8 cellular contexts compared by ENCODE assay signal in genomic region chr20:51532577-51533191, GRCh38. TPM values are rescaled to one million over a fixed set of nuclear protein-coding genes. Genes with fewer than 3 reads are reported as not detected.
A peak's percentile ranks its signal among the peaks of the same experiment; 100 is the strongest.
DNase-seq lines count a peak whose midpoint lies in the region; FAIRE-seq and TF ChIP-seq lines count a peak whose summit lies in the region.

No MANE protein-coding gene starts in this region.

- H3K9me3 ChIP-seq in Peyer's patch = no peaks in the 10 kb centered on the region
- H3K9me3 ChIP-seq in effector memory CD4-positive, alpha-beta T cell (ENCODE audit: control insufficient read depth, low read length) = no peaks in the 10 kb centered on the region

- H3K27ac ChIP-seq in Peyer's patch = peak overlapping the region; percentile 6 to 70 (median 46)
- H3K27ac ChIP-seq in effector memory CD4-positive, alpha-beta T cell (ENCODE audit: insufficient read depth, low read length, poor library complexity, severe bottlenecking) = peak overlapping the region; percentile 74

- no peak overlapping the region for H3K4me3 ChIP-seq in Peyer's patch
- H3K4me3 ChIP-seq in effector memory CD4-positive, alpha-beta T cell (ENCODE audit: insufficient read depth, low read depth, low read length, poor library complexity, severe bottlenecking) = no peak overlapping the region

- H3K27me3 ChIP-seq in Peyer's patch = no peaks in the 10 kb centered on the region
- H3K27me3 ChIP-seq in effector memory CD4-positive, alpha-beta T cell (replicated peaks; ENCODE audit: control insufficient read depth, insufficient read depth, low read length, poor library complexity, severe bottlenecking) = no peaks in the 10 kb centered on the region

- peaks cover 0 to 18% (median 4%) of the 10 kb centered on the region in 4 donors for H3K4me1 ChIP-seq in Peyer's patch
- peaks cover 72% of the 10 kb centered on the region for H3K4me1 ChIP-seq in effector memory CD4-positive, alpha-beta T cell (ENCODE audit: control insufficient read depth, insufficient read depth, low read length, poor library complexity, severe bottlenecking)

- DNase-seq in AG08395 (ENCODE audit: low spot score) (peak; percentile 79), Peyer's patch (peak in 1 of 3 donors; percentile 55), myocyte (ENCODE audit: low read depth) (peak; percentile 37), islet precursor cell (no peak), SKM-1 (lab: John Stamatoyannopoulos, UW; ENCODE audit: unreplicated experiment) (no peak), GDM1 (lab: John Stamatoyannopoulos, UW) (no peak), GM12892 (ENCODE audit: insufficient read length) (no peak)
- no peak for DNase-seq in effector memory CD4-positive, alpha-beta T cell

- TF ChIP-seq POLR2A in Peyer's patch (IDR thresholded peaks at IDR 0.05) (no peak), GM12892 (IDR thresholded peaks at IDR 0.05; ENCODE audit: low read depth, low read length) (no peak)

- TF ChIP-seq CTCF in Peyer's patch (IDR thresholded peaks at IDR 0.05) = no peak

- no peak for FAIRE-seq in GM12892 (lab: Jason Lieb, UNC)

- no peaks in the 10 kb centered on the region for H3K36me3 ChIP-seq in Peyer's patch
- peaks cover 4% of the 10 kb centered on the region for H3K36me3 ChIP-seq in effector memory CD4-positive, alpha-beta T cell (ENCODE audit: control insufficient read depth, insufficient read depth, low read length)

RNA-seq across cellular contexts. Expression of gene NFATC2, which starts 9.8 kb away (rescaled TPM):
- total RNA-seq in Peyer's patch (10 to 100 TPM in 3 of 4 donors, 1 to 10 TPM in 1; 4.4 to 38.0 (median 13.6) TPM), myocyte (0.10 TPM in 1 of 2 replicates, not detected in the other)
- 0.45 TPM for polyA plus RNA-seq in myocyte (2012)
- polyA plus RNA-seq in GM12892 (2012; ENCODE audit: missing spikeins) = 4.6 TPM

Comparison
In these comparisons a context has a peak if more than half of its experiments do, and no peak if none do; other contexts are left out.
1. DNase-seq: peak in AG08395 (single experiment) and myocyte (single experiment); none in effector memory CD4-positive, alpha-beta T cell (0 of 3), islet precursor cell (single experiment), SKM-1 (single experiment), GDM1 (single experiment) and GM12892 (single experiment).